ENCODE assay signal across 12 cellular contexts in the genomic region with DNA sequence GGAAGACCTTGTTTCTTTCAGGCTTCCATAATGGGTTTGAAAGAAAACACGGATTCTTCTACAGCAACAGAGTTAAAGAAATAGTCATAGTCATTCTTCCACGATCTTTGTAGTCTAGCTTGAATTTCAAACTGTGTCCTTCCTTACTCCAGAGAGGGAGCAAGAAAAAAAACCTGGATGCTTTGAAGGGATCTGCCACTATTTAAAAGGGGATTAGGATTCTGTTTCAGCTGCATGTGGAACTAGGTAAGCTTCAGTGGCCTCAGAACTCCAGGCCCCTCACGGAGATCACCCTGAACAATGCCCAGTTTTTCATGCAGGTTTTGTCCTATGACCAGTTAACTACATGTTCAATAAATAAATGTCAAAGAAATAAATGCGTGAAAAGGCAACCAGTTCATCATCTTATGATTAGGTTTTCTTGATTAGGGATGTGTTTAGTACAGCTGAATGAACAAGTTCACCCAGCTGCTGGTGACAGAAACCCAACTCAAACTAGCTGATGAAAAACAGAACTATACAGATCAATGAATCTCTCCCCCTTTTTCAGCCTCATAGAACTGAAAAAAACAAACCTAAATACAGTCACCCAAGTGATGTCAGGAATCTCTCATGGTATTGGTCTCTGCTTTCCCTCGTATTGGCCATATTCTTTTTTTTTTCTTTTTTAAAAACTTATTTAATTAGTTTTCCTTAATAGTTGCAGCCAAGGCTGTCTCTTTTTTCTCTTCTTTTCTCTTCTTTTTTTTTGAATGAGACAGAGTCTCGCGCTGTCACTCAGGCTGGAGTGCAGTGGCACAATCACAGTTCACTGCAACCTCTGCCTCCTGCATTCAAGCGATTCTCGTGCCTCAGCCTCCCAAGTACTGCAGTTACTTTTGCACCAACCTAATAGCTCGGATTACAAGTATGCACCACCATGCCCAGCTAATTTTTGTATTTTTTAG. TPM values are rescaled to one million over a fixed set of nuclear protein-coding genes. Genes with fewer than 3 reads are reported as not detected.
DNase-seq lines count a peak whose midpoint lies in the region; ATAC-seq and TF ChIP-seq lines count a peak whose summit lies in the region.
"Had no signal": no experiment of that assay in that cellular context is flagged by ENCODE, and none has a peak within 500 bp of the region (broad histone marks: within the 10 kb centered on the region; RNA-seq: fewer than 3 reads in every experiment).

No MANE protein-coding gene starts in this region.

- no peak for TF ChIP-seq CTCF in OCI-LY3 (IDR thresholded peaks at IDR 0.05; ENCODE audit: low read depth, low read length)
- no peak for TF ChIP-seq CTCF in omental fat pad (IDR thresholded peaks at IDR 0.05)
- TF ChIP-seq CTCF in heart left ventricle (IDR thresholded peaks at IDR 0.05): no peak

- CTCF ChIA-PET in activated naive CD4-positive, alpha-beta T cell treated with anti-CD3 and anti-CD28 coated beads for 36 hours (lab: Charles Lee): interaction anchor here (0.7 to 3.2 kb wide), 8 partner anchors 9 to 636 kb away, joined by 3 to 17 read pairs (median 4); a partner anchor contains a TSS

- H3K79me2 ChIP-seq in OCI-LY3 (ENCODE audit: low read length): no peaks in the 10 kb centered on the region

- H2AFZ ChIP-seq in OCI-LY3 (ENCODE audit: low read depth, low read length): no peak overlapping the region

- peak overlapping the region; percentile 31 for H3K9ac ChIP-seq in OCI-LY3 (ENCODE audit: low read length)
- H3K9ac ChIP-seq: KMS-11 had no signal

- H3K9me3 ChIP-seq in OCI-LY3 (ENCODE audit: insufficient read depth, low read length) (no peaks in the 10 kb centered on the region), heart left ventricle (no peaks in the 10 kb centered on the region)

- H3K36me3 Mint-ChIP-seq in activated naive CD4-positive, alpha-beta T cell treated with anti-CD3 and anti-CD28 coated beads for 36 hours (ENCODE audit: low read depth): peaks cover 3% of the 10 kb centered on the region
- peaks cover 57% of the 10 kb centered on the region for H3K36me3 Mint-ChIP-seq in stimulated activated effector memory CD8-positive, alpha-beta T cell treated with anti-CD3 and anti-CD28 coated beads, Interleukin-12 subunit alpha, Interleukin-12 subunit beta, amount 100 ng/mL, for 72 hours

- peak overlapping the region; percentile 89 for H3K4me2 ChIP-seq in OCI-LY3 (ENCODE audit: low read length)
- H3K4me2 ChIP-seq: smooth muscle cell had no signal

- no peak for DNase-seq in activated naive CD4-positive, alpha-beta T cell treated with anti-CD3 and anti-CD28 coated beads for 36 hours
- no peak for DNase-seq in activated naive CD4-positive, alpha-beta T cell treated with Interleukin-2 at 50 U/mL for 16 hours
- DNase-seq in stimulated activated effector memory CD8-positive, alpha-beta T cell treated with anti-CD3 and anti-CD28 coated beads, Interleukin-12 subunit alpha, Interleukin-12 subunit beta, amount 100 ng/mL, for 72 hours (ENCODE audit: low spot score in 2 of 2): no peak
- DNase-seq in NCI-H2107 (lab: John Stamatoyannopoulos, UW) (no peak), omental fat pad (ENCODE audit: low spot score) (no peak), heart left ventricle (no peak)

- no peak overlapping the region for H3K4me3 Mint-ChIP-seq in activated naive CD4-positive, alpha-beta T cell treated with anti-CD3 and anti-CD28 coated beads for 36 hours
- H3K4me3 Mint-ChIP-seq in stimulated activated effector memory CD8-positive, alpha-beta T cell treated with anti-CD3 and anti-CD28 coated beads, Interleukin-12 subunit alpha, Interleukin-12 subunit beta, amount 100 ng/mL, for 72 hours: no peak overlapping the region

- no peaks in the 10 kb centered on the region for H3K9me3 Mint-ChIP-seq in activated naive CD4-positive, alpha-beta T cell treated with anti-CD3 and anti-CD28 coated beads for 36 hours
- H3K9me3 Mint-ChIP-seq in stimulated activated effector memory CD8-positive, alpha-beta T cell treated with anti-CD3 and anti-CD28 coated beads, Interleukin-12 subunit alpha, Interleukin-12 subunit beta, amount 100 ng/mL, for 72 hours: no peaks in the 10 kb centered on the region

- H3K4me3 ChIP-seq in OCI-LY3 (ENCODE audit: low read length) (peak overlapping the region; percentile 60), heart left ventricle (no peak overlapping the region)
- H3K4me3 ChIP-seq: smooth muscle cell had no signal

- peak; percentile 43 for ATAC-seq in HG02642 (IDR thresholded peaks at IDR 0.05; ENCODE audit: poor library complexity, unreplicated experiment)
- ATAC-seq in stimulated activated effector memory CD8-positive, alpha-beta T cell treated with anti-CD3 and anti-CD28 coated beads, Interleukin-12 subunit alpha, Interleukin-12 subunit beta, amount 100 ng/mL, for 72 hours: peak; percentile 76
- ATAC-seq in omental fat pad (ENCODE audit: low FRiP score): no peak
- no peak for ATAC-seq in heart left ventricle
- ATAC-seq: HCT116 had no signal

- no peaks in the 10 kb centered on the region for H3K27me3 Mint-ChIP-seq in activated naive CD4-positive, alpha-beta T cell treated with anti-CD3 and anti-CD28 coated beads for 36 hours (ENCODE audit: low read depth)

- H3K27ac Mint-ChIP-seq in activated naive CD4-positive, alpha-beta T cell treated with anti-CD3 and anti-CD28 coated beads for 36 hours: peak overlapping the region; percentile 47
- H3K27ac Mint-ChIP-seq in stimulated activated effector memory CD8-positive, alpha-beta T cell treated with anti-CD3 and anti-CD28 coated beads, Interleukin-12 subunit alpha, Interleukin-12 subunit beta, amount 100 ng/mL, for 72 hours: peak overlapping the region; percentile 90

- H3K27ac ChIP-seq in OCI-LY3 (ENCODE audit: low read length) (peak overlapping the region; percentile 62), heart left ventricle (no peak overlapping the region)
- H3K27ac ChIP-seq: foreskin keratinocyte, KMS-11 had no signal

- no peaks in the 10 kb centered on the region for H4K20me1 ChIP-seq in OCI-LY3 (ENCODE audit: insufficient read depth, low read length)

- 87 to 90% (median 88%) methylated on average over 10 of the region's 10 CpGs for WGBS in heart left ventricle, 4 donors

- H3K27me3 ChIP-seq in OCI-LY3 (ENCODE audit: low read depth, low read length) (peaks cover 62% of the 10 kb centered on the region), heart left ventricle (no peaks in the 10 kb centered on the region)

- H3K4me1 ChIP-seq in OCI-LY3 (ENCODE audit: low read length): peaks cover 61% of the 10 kb centered on the region
- H3K4me1 ChIP-seq in heart left ventricle: peaks cover 0 to 17% (median 9%) of the 10 kb centered on the region in 12 donors
- H3K4me1 ChIP-seq: foreskin keratinocyte had no signal

- H3K36me3 ChIP-seq in OCI-LY3 (replicated peaks; ENCODE audit: low read depth, low read length) (no peaks in the 10 kb centered on the region), heart left ventricle (peaks cover 0 to 54% (median 39%) of the 10 kb centered on the region in 9 donors)

- intact Hi-C loops in activated naive CD4-positive, alpha-beta T cell treated with anti-CD3 and anti-CD28 coated beads for 36 hours (cut with micrococcal nuclease): no loop called here
- intact Hi-C loops in heart left ventricle (cut with DNase I): no loop called here

- peaks cover 24% of the 10 kb centered on the region for H3K4me1 Mint-ChIP-seq in activated naive CD4-positive, alpha-beta T cell treated with anti-CD3 and anti-CD28 coated beads for 36 hours (ENCODE audit: low read depth)
- peaks cover 33% of the 10 kb centered on the region for H3K4me1 Mint-ChIP-seq in stimulated activated effector memory CD8-positive, alpha-beta T cell treated with anti-CD3 and anti-CD28 coated beads, Interleukin-12 subunit alpha, Interleukin-12 subunit beta, amount 100 ng/mL, for 72 hours

- no peak for TF ChIP-seq POLR2A in heart left ventricle (IDR thresholded peaks at IDR 0.05)

RNA-seq across cellular contexts. Expression of a gene that starts 14.6 kb away (rescaled TPM):
- 10 to 100 TPM; 24.2 to 28.1 TPM for total RNA-seq in activated naive CD4-positive, alpha-beta T cell treated with anti-CD3 and anti-CD28 coated beads for 36 hours
- total RNA-seq in omental fat pad (100 to 1,000 TPM; 102 to 116 (median 108) TPM), heart left ventricle (10 to 100 TPM; 21.2 to 56.3 (median 29.7) TPM)
- polyA plus RNA-seq in heart left ventricle: 10 to 100 TPM in 1 of 2 donors, 1 to 10 TPM in 1; 7.0 to 29.4 TPM

Comparison
In these comparisons a context has a peak if more than half of its experiments do, and no peak if none do; other contexts are left out.
1. ATAC-seq: peak in HG02642 (single experiment) and stimulated activated effector memory CD8-positive, alpha-beta T cell treated with anti-CD3 and anti-CD28 coated beads, Interleukin-12 subunit alpha, Interleukin-12 subunit beta, amount 100 ng/mL, for 72 hours (single experiment); none in omental fat pad (single experiment) and heart left ventricle (0 of 4).